Comparison of ENCODE assay signal across 32 cellular contexts in genomic region chr13:30857018-30857417, GRCh38. TPM values are rescaled to one million over a fixed set of nuclear protein-coding genes. Genes with fewer than 3 reads are reported as not detected.
A peak's percentile ranks its signal among the peaks of the same experiment; 100 is the strongest.
DNase-seq lines count a peak whose midpoint lies in the region; ATAC-seq, FAIRE-seq and TF ChIP-seq lines count a peak whose summit lies in the region.
"Had no signal": no experiment of that assay in that cellular context is flagged by ENCODE, and none has a peak within 500 bp of the region (broad histone marks: within the 10 kb centered on the region; RNA-seq: fewer than 3 reads in every experiment).

No MANE protein-coding gene starts in this region.

- TF ChIP-seq CTCF in HepG2 (CRISPR knock-in tag; IDR thresholded peaks at IDR 0.05) (peak; percentile 46), right lobe of liver (IDR thresholded peaks at IDR 0.05) (no peak), astrocyte of the spinal cord (IDR thresholded peaks at IDR 0.05; ENCODE audit: low read depth, low read length) (peak; percentile 33), gastroesophageal sphincter (IDR thresholded peaks at IDR 0.05) (no peak), mesothelial cell of epicardium (IDR thresholded peaks at IDR 0.05; ENCODE audit: unreplicated experiment) (no peak), progenitor cell of endocrine pancreas (IDR thresholded peaks at IDR 0.05; ENCODE audit: unreplicated experiment) (no peak)

- TF ChIP-seq EP300 in HepG2 (IDR thresholded peaks at IDR 0.05; ENCODE audit: low read depth in 2 of 2, low read length in 2 of 2): no peak
- TF ChIP-seq EP300 in HepG2 (CRISPR knock-in tag; IDR thresholded peaks at IDR 0.05; ENCODE audit: borderline replicate concordance): no peak
- TF ChIP-seq EP300 in gastroesophageal sphincter (IDR thresholded peaks at IDR 0.05): no peak

- H3K4me3 Mint-ChIP-seq in mesothelial cell of epicardium (no peak overlapping the region), progenitor cell of endocrine pancreas (ENCODE audit: low read depth) (no peak overlapping the region)
- H3K4me3 Mint-ChIP-seq in naive thymus-derived CD4-positive, alpha-beta T cell: no peak overlapping the region
- H3K4me3 Mint-ChIP-seq: activated CD8-positive, alpha-beta T cell treated with anti-CD3 and anti-CD28 coated beads for 36 hours; activated T-helper 17 cell treated with anti-CD3 and anti-CD28 coated beads, Interleukin-2, amount 50 U/mL, for 72 hours; nephron; stimulated activated naive CD8-positive, alpha-beta T cell treated with anti-CD3 and anti-CD28 coated beads, Interleukin-15, amount 100 ng/mL, for 72 hours; T-helper 17 cell had no signal

- H3K4me1 ChIP-seq in HepG2 (ENCODE audit: insufficient read depth, low read length): peaks cover 46% of the 10 kb centered on the region
- H3K4me1 ChIP-seq in right lobe of liver: no peaks in the 10 kb centered on the region
- no peaks in the 10 kb centered on the region for H3K4me1 ChIP-seq in gastroesophageal sphincter
- no peaks in the 10 kb centered on the region for H3K4me1 ChIP-seq in naive thymus-derived CD4-positive, alpha-beta T cell (ENCODE audit: control insufficient read depth in 2 of 2, insufficient read depth in 2 of 2, low read length in 2 of 2)
- H3K4me1 ChIP-seq: BLaER1, pancreas had no signal

- H3K79me2 ChIP-seq in HepG2 (ENCODE audit: insufficient read depth, low read length): no peaks in the 10 kb centered on the region

- H3K4me2 ChIP-seq in HepG2 (ENCODE audit: low read depth, low read length): peak overlapping the region; percentile 59; the same call in 1 of the 2 replicates
- H3K4me2 ChIP-seq: BLaER1 had no signal

- in situ Hi-C loops in HepG2 (cut with HindIII; ENCODE audit: extremely low pct_ligation_motif_present, low pct_unique_long_range_greater_than_20kb) (loop anchor here (5.0 to 10.0 kb wide), 2 partner anchors 180 to 188 kb away; no protein-coding TSS in a partner anchor), astrocyte of the spinal cord (cut with HindIII; ENCODE audit: low sequenced_read_pairs) (no loop called here)

- H3K4me3 ChIP-seq in HepG2 (replicated peaks in 1 of 3; ENCODE audit: insufficient read depth in 1 of 3, low read depth in 2 of 3, low read length in 3 of 3): no peak overlapping the region
- H3K4me3 ChIP-seq in right lobe of liver: no peak overlapping the region
- no peak overlapping the region for H3K4me3 ChIP-seq in astrocyte of the spinal cord (ENCODE audit: low read depth, low read length)
- no peak overlapping the region for H3K4me3 ChIP-seq in gastroesophageal sphincter
- H3K4me3 ChIP-seq in naive thymus-derived CD4-positive, alpha-beta T cell (ENCODE audit: low read length): no peak overlapping the region
- H3K4me3 ChIP-seq: BLaER1, esophagus squamous epithelium, MG63, pancreas, sigmoid colon had no signal

- no peak for DNase-seq in HepG2 (ENCODE audit: low spot score)
- DNase-seq in right lobe of liver: no peak
- DNase-seq in astrocyte of the spinal cord (ENCODE audit: low read depth, low spot score): peak; percentile 52
- DNase-seq in mesothelial cell of epicardium (ENCODE audit: low spot score in 2 of 2, unreplicated experiment in 2 of 2): no peak
- no peak for DNase-seq in progenitor cell of endocrine pancreas (ENCODE audit: low spot score, unreplicated experiment)
- no peak for DNase-seq in naive thymus-derived CD4-positive, alpha-beta T cell
- DNase-seq: 8988T; activated CD4-positive, alpha-beta T cell treated with anti-CD3 and anti-CD28 coated beads for 1 hour; activated CD8-positive, alpha-beta T cell treated with anti-CD3 and anti-CD28 coated beads for 36 hours; activated naive CD4-positive, alpha-beta T cell treated with anti-CD3 and anti-CD28 coated beads, Interleukin-2, amount 50 U/mL, for 16 hours; amniotic stem cell; COR-L47; cortex of kidney; esophagus squamous epithelium; GF-D8; H7; islet precursor cell; MG63; NCI-H2081; NCI-H226; pancreas; sigmoid colon; stimulated activated naive CD8-positive, alpha-beta T cell treated with anti-CD3 and anti-CD28 coated beads, Interleukin-15, amount 100 ng/mL, for 72 hours; T-helper 17 cell had no signal

- H3K9me3 Mint-ChIP-seq in mesothelial cell of epicardium (peaks cover 4% of the 10 kb centered on the region), progenitor cell of endocrine pancreas (ENCODE audit: low read depth) (peaks cover 5% of the 10 kb centered on the region)
- peaks cover 0 to 3% (median 0%) of the 10 kb centered on the region in 11 donors for H3K9me3 Mint-ChIP-seq in naive thymus-derived CD4-positive, alpha-beta T cell
- H3K9me3 Mint-ChIP-seq: activated CD8-positive, alpha-beta T cell treated with anti-CD3 and anti-CD28 coated beads for 36 hours; activated T-helper 17 cell treated with anti-CD3 and anti-CD28 coated beads, Interleukin-2, amount 50 U/mL, for 72 hours had no signal

- no peak overlapping the region for H3K27ac ChIP-seq in HepG2 (ENCODE audit: extremely low read length, insufficient read depth, low read length)
- H3K27ac ChIP-seq in right lobe of liver: no peak overlapping the region
- no peak overlapping the region for H3K27ac ChIP-seq in gastroesophageal sphincter
- H3K27ac ChIP-seq in naive thymus-derived CD4-positive, alpha-beta T cell (ENCODE audit: low read depth, low read length): no peak overlapping the region
- H3K27ac ChIP-seq: BLaER1, esophagus squamous epithelium, pancreas, sigmoid colon had no signal

- POLR2A ChIA-PET in HepG2 (lab: Yijun Ruan, JAX): no interaction called here
- POLR2A ChIA-PET in naive thymus-derived CD4-positive, alpha-beta T cell (lab: Charles Lee): no interaction called here

- no peaks in the 10 kb centered on the region for H4K20me1 ChIP-seq in HepG2 (ENCODE audit: insufficient read depth, low read length)
- H4K20me1 ChIP-seq: BLaER1 had no signal

- H2AFZ ChIP-seq in HepG2 (ENCODE audit: low read length): peak overlapping the region; percentile 28

- H3K27me3 Mint-ChIP-seq in mesothelial cell of epicardium (ENCODE audit: low read depth): no peaks in the 10 kb centered on the region
- H3K27me3 Mint-ChIP-seq in progenitor cell of endocrine pancreas: peaks cover 11% of the 10 kb centered on the region
- H3K27me3 Mint-ChIP-seq in naive thymus-derived CD4-positive, alpha-beta T cell: peaks cover 0 to 11% (median 4%) of the 10 kb centered on the region in 5 donors

- intact Hi-C loops in HepG2 (cut with micrococcal nuclease; ENCODE audit: unreplicated experiment): no loop called here
- intact Hi-C loops in right lobe of liver (cut with DNase I): no loop called here
- intact Hi-C loops in naive thymus-derived CD4-positive, alpha-beta T cell (cut with micrococcal nuclease): no loop called here

- WGBS in HepG2 (ENCODE audit: low lambda C conversion rate): 44% methylated on average over 3 of the region's 4 CpGs
- 53% methylated on average over 4 of the region's 4 CpGs for WGBS in right lobe of liver (ENCODE audit: insufficient coverage, low coverage, low lambda C conversion rate, missing lambda C conversion rate)
- WGBS in gastroesophageal sphincter (ENCODE audit: low coverage in 1 of 2), 2 donors: 93 to 100% methylated on average over 2 of the region's 4 CpGs

- H3K36me3 Mint-ChIP-seq in mesothelial cell of epicardium: no peaks in the 10 kb centered on the region
- no peaks in the 10 kb centered on the region for H3K36me3 Mint-ChIP-seq in progenitor cell of endocrine pancreas (ENCODE audit: insufficient read depth)
- no peaks in the 10 kb centered on the region for H3K36me3 Mint-ChIP-seq in naive thymus-derived CD4-positive, alpha-beta T cell

- no peak overlapping the region for H3K9ac ChIP-seq in HepG2 (ENCODE audit: insufficient read depth, low read depth, low read length)
- H3K9ac ChIP-seq: BLaER1 had no signal

- CTCF ChIA-PET in HepG2 (lab: Yijun Ruan, JAX; ENCODE audit: low intra/inter-chr PET ratio, low total read pairs): no interaction called here
- CTCF ChIA-PET in naive thymus-derived CD4-positive, alpha-beta T cell (lab: Charles Lee): no interaction called here

- no peak overlapping the region for H3K27ac Mint-ChIP-seq in mesothelial cell of epicardium
- no peak overlapping the region for H3K27ac Mint-ChIP-seq in progenitor cell of endocrine pancreas
- no peak overlapping the region for H3K27ac Mint-ChIP-seq in naive thymus-derived CD4-positive, alpha-beta T cell
- H3K27ac Mint-ChIP-seq: activated CD8-positive, alpha-beta T cell treated with anti-CD3 and anti-CD28 coated beads for 36 hours; activated T-helper 17 cell treated with anti-CD3 and anti-CD28 coated beads, Interleukin-2, amount 50 U/mL, for 72 hours; nephron; stimulated activated naive CD8-positive, alpha-beta T cell treated with anti-CD3 and anti-CD28 coated beads, Interleukin-15, amount 100 ng/mL, for 72 hours; T-helper 17 cell had no signal

- no peak for TF ChIP-seq POLR2A in HepG2 (IDR thresholded peaks at IDR 0.05; ENCODE audit: insufficient read depth in 1 of 2, low read depth in 2 of 2, low read length in 2 of 2)
- no peak for TF ChIP-seq POLR2A in right lobe of liver (IDR thresholded peaks at IDR 0.05)
- TF ChIP-seq POLR2A in gastroesophageal sphincter (IDR thresholded peaks at IDR 0.05): no peak

- TF ChIP-seq RAD21 in HepG2 (CRISPR knock-in tag; IDR thresholded peaks at IDR 0.05): no peak

- H3K36me3 ChIP-seq in HepG2 (replicated peaks in 1 of 2; ENCODE audit: control insufficient read depth in 1 of 2, insufficient read depth in 2 of 2, low read length in 2 of 2) (no peaks in the 10 kb centered on the region), right lobe of liver (no peaks in the 10 kb centered on the region), gastroesophageal sphincter (no peaks in the 10 kb centered on the region)
- no peaks in the 10 kb centered on the region for H3K36me3 ChIP-seq in naive thymus-derived CD4-positive, alpha-beta T cell (ENCODE audit: control insufficient read depth in 2 of 3, insufficient read depth in 3 of 3, low read length in 3 of 3)
- H3K36me3 ChIP-seq: BLaER1, esophagus squamous epithelium, MG63, pancreas, sigmoid colon had no signal

- H3K9me3 ChIP-seq in HepG2 (ENCODE audit: low read length): no peaks in the 10 kb centered on the region
- H3K9me3 ChIP-seq in right lobe of liver: no peaks in the 10 kb centered on the region
- peaks cover 0 to 9% (median 0%) of the 10 kb centered on the region in 3 donors for H3K9me3 ChIP-seq in gastroesophageal sphincter
- no peaks in the 10 kb centered on the region for H3K9me3 ChIP-seq in naive thymus-derived CD4-positive, alpha-beta T cell (ENCODE audit: control insufficient read depth in 2 of 3, low read length in 3 of 3)
- H3K9me3 ChIP-seq: BLaER1, MG63, pancreas, sigmoid colon had no signal

- BruUV-seq in HepG2 (replicated peaks; lab: Mats Ljungman, UMichigan): no TSS peak

- ATAC-seq in HepG2 (peak; percentile 89), right lobe of liver (no peak), gastroesophageal sphincter (peak; percentile 31), HG02623 (IDR thresholded peaks at IDR 0.05; ENCODE audit: unreplicated experiment) (no peak)
- ATAC-seq in naive thymus-derived CD4-positive, alpha-beta T cell: no peak
- ATAC-seq: activated CD8-positive, alpha-beta T cell treated with anti-CD3 and anti-CD28 coated beads for 36 hours; activated T-helper 17 cell treated with anti-CD3 and anti-CD28 coated beads, Interleukin-2, amount 50 U/mL, for 72 hours; pancreas; SK-N-SH treated with all-trans-retinoic acid at 6 μM for 48 hours; stimulated activated naive CD8-positive, alpha-beta T cell treated with anti-CD3 and anti-CD28 coated beads, Interleukin-15, amount 100 ng/mL, for 72 hours; T-helper 17 cell had no signal

- no peaks in the 10 kb centered on the region; a peak in 2 of 5 replicates for H3K27me3 ChIP-seq in HepG2 (ENCODE audit: control insufficient read depth in 1 of 2, insufficient read depth in 2 of 2, low read length in 2 of 2)
- H3K27me3 ChIP-seq in right lobe of liver: no peaks in the 10 kb centered on the region
- no peaks in the 10 kb centered on the region for H3K27me3 ChIP-seq in gastroesophageal sphincter
- no peaks in the 10 kb centered on the region for H3K27me3 ChIP-seq in naive thymus-derived CD4-positive, alpha-beta T cell (ENCODE audit: control insufficient read depth in 2 of 2, insufficient read depth in 2 of 2, low read length in 2 of 2)
- H3K27me3 ChIP-seq: BLaER1, esophagus squamous epithelium, MG63, pancreas, sigmoid colon had no signal

- no peak for FAIRE-seq in HepG2 (lab: Jason Lieb, UNC)
- FAIRE-seq: GM19239, pancreas had no signal

- H3K4me1 Mint-ChIP-seq in mesothelial cell of epicardium: peaks cover 38% of the 10 kb centered on the region
- peaks cover 11% of the 10 kb centered on the region for H3K4me1 Mint-ChIP-seq in progenitor cell of endocrine pancreas (ENCODE audit: low read depth)
- no peaks in the 10 kb centered on the region for H3K4me1 Mint-ChIP-seq in naive thymus-derived CD4-positive, alpha-beta T cell
- H3K4me1 Mint-ChIP-seq: stimulated activated naive CD8-positive, alpha-beta T cell treated with anti-CD3 and anti-CD28 coated beads, Interleukin-15, amount 100 ng/mL, for 72 hours; T-helper 17 cell had no signal

RNA-seq across cellular contexts. Expression of gene MEDAG, which starts 49.1 kb away (rescaled TPM):
- total RNA-seq in HepG2 (2016; rRNA removed; fragmentation: Illumina TruSeq; extraction: Trizol): not detected in 2 replicates
- not detected in 2 replicates for total RNA-seq in HepG2 (2016; cell fraction: cytosol; rRNA removed; fragmentation: Illumina TruSeq; extraction: Trizol; ENCODE audit: low read depth)
- total RNA-seq in HepG2 (2016; cell fraction: insoluble cytoplasmic fraction; rRNA removed; fragmentation: Illumina TruSeq; extraction: Trizol): not detected in 2 replicates
- total RNA-seq in HepG2 (2016; cell fraction: membrane; rRNA removed; fragmentation: Illumina TruSeq; extraction: Trizol): not detected in 2 replicates
- not detected in 2 replicates for total RNA-seq in HepG2 (2016; cell fraction: nucleus; rRNA removed; fragmentation: Illumina TruSeq; extraction: Trizol)
- polyA plus RNA-seq in HepG2 (2011; rRNA removed): not detected in 2 replicates
- polyA plus RNA-seq in HepG2 (2011; cell fraction: cytosol; rRNA removed): not detected in 2 replicates
- polyA plus RNA-seq in HepG2 (2011; cell fraction: nucleus; rRNA removed): not detected in 2 replicates
- polyA plus RNA-seq in HepG2 (2012): not detected in 2 replicates
- not detected in 2 replicates for polyA plus RNA-seq in HepG2 (2016; cell fraction: cytosol; fragmentation: Illumina TruSeq; extraction: Trizol; ENCODE audit: low read depth)
- not detected in 2 replicates for polyA plus RNA-seq in HepG2 (2016; cell fraction: insoluble cytoplasmic fraction; fragmentation: Illumina TruSeq; extraction: Trizol; ENCODE audit: low read depth)
- not detected in 2 replicates for polyA plus RNA-seq in HepG2 (2016; cell fraction: membrane; fragmentation: Illumina TruSeq; extraction: Trizol; ENCODE audit: low read depth)
- polyA plus RNA-seq in HepG2 (2016; cell fraction: nucleus; fragmentation: Illumina TruSeq; extraction: Trizol; ENCODE audit: insufficient read depth, low read depth): not detected in 2 replicates
- not detected in 2 replicates for polyA minus RNA-seq in HepG2 (2011; rRNA and poly(A)+ RNA removed; ENCODE audit: low replicate concordance)
- not detected in 2 replicates for polyA minus RNA-seq in HepG2 (2011; cell fraction: cytosol; rRNA and poly(A)+ RNA removed)
- polyA minus RNA-seq in HepG2 (2011; cell fraction: nucleus; rRNA and poly(A)+ RNA removed): not detected in 2 replicates
- under 1 TPM in 3 of 6 experiments, not detected in 3; 0.24 to 0.44 (median 0.30) TPM for total RNA-seq in right lobe of liver
- 100 to 1,000 TPM in 1 of 4 donors, 10 to 100 TPM in 3; 16.8 to 189 (median 38.4) TPM for total RNA-seq in gastroesophageal sphincter
- 7.5 to 7.9 TPM (median 7.7 TPM) in 3 replicates for total RNA-seq in mesothelial cell of epicardium
- total RNA-seq in progenitor cell of endocrine pancreas: not detected in 2 replicates
- under 1 TPM in 1 of 5 experiments, not detected in 4; 0.17 TPM for total RNA-seq in naive thymus-derived CD4-positive, alpha-beta T cell
- under 1 TPM in 1 of 2 donors, not detected in 1; 0.49 TPM for polyA plus RNA-seq in naive thymus-derived CD4-positive, alpha-beta T cell
- total RNA-seq: activated CD8-positive, alpha-beta T cell treated with anti-CD3 and anti-CD28 coated beads for 36 hours; mononuclear cell; T-helper 17 cell had no signal

Comparison
In these comparisons a context has a peak if more than half of its experiments do, and no peak if none do; other contexts are left out.
1. ATAC-seq: peak in HepG2 (single experiment) and gastroesophageal sphincter (single experiment); none in right lobe of liver (0 of 4), HG02623 (single experiment) and naive thymus-derived CD4-positive, alpha-beta T cell (single experiment).
2. CTCF ChIP-seq: peak in HepG2 (single experiment) and astrocyte of the spinal cord (single experiment); none in right lobe of liver (0 of 4), gastroesophageal sphincter (0 of 4), mesothelial cell of epicardium (single experiment) and progenitor cell of endocrine pancreas (single experiment).